In the genomic region with DNA sequence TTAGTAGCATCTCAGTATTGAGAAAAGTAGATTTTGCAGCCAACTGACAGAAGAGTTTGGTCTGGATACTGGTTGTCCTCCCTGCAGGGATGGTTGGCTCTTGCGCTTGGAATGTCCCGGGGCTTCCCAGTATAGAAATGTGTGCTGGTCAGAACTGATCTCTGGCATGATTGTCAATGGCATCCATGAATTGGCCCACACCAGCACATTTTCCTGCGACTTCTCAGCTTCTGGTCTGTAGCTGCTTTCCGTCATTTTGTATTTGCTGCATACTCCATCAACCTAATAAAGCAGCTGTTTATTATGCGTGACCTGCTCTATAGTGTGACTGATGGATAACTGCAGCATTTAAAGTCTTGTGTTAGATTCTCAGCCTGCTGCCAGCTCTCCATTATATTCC, we compare ENCODE assay signal across 31 cellular contexts.
"Had no signal": no experiment of that assay in that cellular context is flagged by ENCODE, and none has a peak within 500 bp of the region (broad histone marks: within the 10 kb centered on the region; RNA-seq: fewer than 3 reads in every experiment).

No MANE protein-coding gene starts in this region.

- H3K27me3 ChIP-seq: colonic mucosa, esophagus squamous epithelium, heart right ventricle, right atrium auricular region, stomach, thyroid gland, upper lobe of left lung had no signal

- H3K27ac ChIP-seq: colonic mucosa, esophagus squamous epithelium, heart right ventricle, lower lobe of right lung, parathyroid adenoma, prostate gland, right atrium auricular region, stomach, thyroid gland, upper lobe of left lung had no signal

- H3K4me3 ChIP-seq: colonic mucosa, esophagus squamous epithelium, heart right ventricle, lower lobe of right lung, prostate gland, right atrium auricular region, smooth muscle cell, stomach, thyroid gland, upper lobe of left lung had no signal

- H3K9ac ChIP-seq: parathyroid adenoma had no signal

- H2AFZ ChIP-seq: parathyroid adenoma had no signal

- H3K9me3 ChIP-seq: colonic mucosa, esophagus squamous epithelium, heart right ventricle, lower lobe of right lung, prostate gland, right atrium auricular region, stomach, thyroid gland, upper lobe of left lung had no signal

- H3K4me2 ChIP-seq: smooth muscle cell had no signal

- FAIRE-seq: endothelial cell of umbilical vein, islet of Langerhans, urothelium cell line had no signal

- H3K36me3 Mint-ChIP-seq: memory B cell, natural killer cell had no signal

- H3K4me1 Mint-ChIP-seq: natural killer cell had no signal

- DNase-seq: colonic mucosa; effector CD8-positive, alpha-beta T cell; esophagus squamous epithelium; foreskin melanocyte; glutamatergic neuron; heart right ventricle; hippocampal formation; kidney glomerular epithelial cell; left colon; left ventricle myocardium superior; lower lobe of right lung; natural killer cell; stimulated activated CD4-positive, alpha-beta T cell treated with anti-CD3 and anti-CD28 coated beads, Interleukin-12 subunit alpha, Interleukin-12 subunit beta, amount 100 ng/mL, for 4 hours; stimulated activated CD4-positive, alpha-beta T cell treated with anti-CD3 and anti-CD28 coated beads, Interleukin-1b, Interleukin-23, amount 100 ng/mL, for 48 hours; stimulated activated CD4-positive, alpha-beta T cell treated with anti-CD3 and anti-CD28 coated beads, Interleukin-4, amount 100 ng/mL, for 1 hour; stimulated activated CD8-positive, alpha-beta memory T cell treated with anti-CD3 and anti-CD28 coated beads, Interleukin-4, amount 100 ng/mL, for 48 hours; stimulated activated naive CD4-positive, alpha-beta T cell treated with Interleukin-2 at 50 U/mL for 16 hours; stomach; thyroid gland; upper lobe of left lung had no signal

- H3K4me3 Mint-ChIP-seq: dendritic cell treated with granulocyte-macrophage colony-stimulating factor and Interleukin-4, amounts not matched to agents 40 ng/mL and 50 ng/mL, for 4 days; memory B cell; natural killer cell; neural crest cell had no signal

- ATAC-seq: heart right ventricle, left colon, left ventricle myocardium superior, lower lobe of right lung, natural killer cell, sciatic nerve had no signal

- H3K4me1 ChIP-seq: colonic mucosa, esophagus squamous epithelium, lower lobe of right lung, parathyroid adenoma, prostate gland, right atrium auricular region, stomach, thyroid gland, upper lobe of left lung had no signal

- H3K27me3 Mint-ChIP-seq: dendritic cell treated with granulocyte-macrophage colony-stimulating factor and Interleukin-4, amounts not matched to agents 40 ng/mL and 50 ng/mL, for 4 days; memory B cell had no signal

- H3K79me2 ChIP-seq: parathyroid adenoma had no signal

- H3K36me3 ChIP-seq: colonic mucosa, esophagus squamous epithelium, heart right ventricle, lower lobe of right lung, prostate gland, right atrium auricular region, stomach, thyroid gland, upper lobe of left lung had no signal

- H3K27ac Mint-ChIP-seq: dendritic cell treated with granulocyte-macrophage colony-stimulating factor and Interleukin-4, amounts not matched to agents 40 ng/mL and 50 ng/mL, for 4 days; memory B cell; natural killer cell had no signal

- H3K9me3 Mint-ChIP-seq: dendritic cell treated with granulocyte-macrophage colony-stimulating factor and Interleukin-4, amounts not matched to agents 40 ng/mL and 50 ng/mL, for 4 days; memory B cell; natural killer cell; neural crest cell had no signal
